Comparison of ENCODE assay signal across 1 cellular context in the genomic region with DNA sequence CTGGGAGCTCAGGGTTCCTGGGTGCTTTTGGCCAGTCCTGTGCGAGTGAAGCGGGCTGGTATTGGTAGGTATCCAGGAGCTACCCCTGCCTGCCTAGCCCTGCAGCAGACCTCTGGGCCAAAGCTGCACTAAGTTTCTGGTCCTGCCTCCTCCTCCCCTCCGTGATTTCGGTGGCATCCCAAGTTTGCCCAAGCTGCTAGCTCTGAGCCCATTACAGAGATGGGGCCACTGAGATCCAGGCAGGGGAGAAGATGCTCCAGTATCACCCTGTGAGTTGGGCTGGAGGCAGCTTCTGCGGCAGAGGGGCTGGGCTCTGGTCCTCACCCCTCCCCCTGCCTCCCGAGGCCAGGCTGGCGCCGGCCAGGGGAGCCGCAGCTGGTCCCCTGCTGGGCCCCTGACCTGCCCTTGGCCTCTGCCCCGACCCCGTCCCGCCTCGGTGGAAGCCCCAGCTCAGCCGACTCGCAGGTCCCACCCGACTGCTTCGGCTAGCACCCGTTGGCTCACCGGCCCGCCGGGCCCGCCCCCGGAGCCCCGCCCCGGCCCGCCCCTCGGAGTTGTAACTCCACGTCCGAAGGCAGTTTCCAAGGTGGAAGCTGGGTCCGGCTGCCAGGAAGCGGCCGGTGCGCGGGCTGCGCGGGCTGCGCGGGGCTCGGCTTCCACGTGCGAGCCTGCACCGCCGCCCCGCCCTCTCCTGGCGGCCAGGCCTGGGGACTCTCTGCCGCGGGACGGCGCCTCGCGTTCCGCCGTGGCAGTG.
TF ChIP-seq lines count a peak whose summit lies in the region.

A gene with protein sequence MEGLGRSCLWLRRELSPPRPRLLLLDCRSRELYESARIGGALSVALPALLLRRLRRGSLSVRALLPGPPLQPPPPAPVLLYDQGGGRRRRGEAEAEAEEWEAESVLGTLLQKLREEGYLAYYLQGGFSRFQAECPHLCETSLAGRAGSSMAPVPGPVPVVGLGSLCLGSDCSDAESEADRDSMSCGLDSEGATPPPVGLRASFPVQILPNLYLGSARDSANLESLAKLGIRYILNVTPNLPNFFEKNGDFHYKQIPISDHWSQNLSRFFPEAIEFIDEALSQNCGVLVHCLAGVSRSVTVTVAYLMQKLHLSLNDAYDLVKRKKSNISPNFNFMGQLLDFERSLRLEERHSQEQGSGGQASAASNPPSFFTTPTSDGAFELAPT (plus strand): TSS at position 584 of the 754 bp plus-strand sequence. CDS start 751 bp downstream, outside the sequence.

TF ChIP-seq in HCT116, 20 proteins besides CTCF, POLR2A, EP300 and RAD21 (continued from another document):
- no peak for TF ChIP-seq EGR1 (IDR thresholded peaks at IDR 0.05; ENCODE audit: low read depth)
TF ChIP-seq in HCT116: peak in this region for 1.
